In the genomic region with DNA sequence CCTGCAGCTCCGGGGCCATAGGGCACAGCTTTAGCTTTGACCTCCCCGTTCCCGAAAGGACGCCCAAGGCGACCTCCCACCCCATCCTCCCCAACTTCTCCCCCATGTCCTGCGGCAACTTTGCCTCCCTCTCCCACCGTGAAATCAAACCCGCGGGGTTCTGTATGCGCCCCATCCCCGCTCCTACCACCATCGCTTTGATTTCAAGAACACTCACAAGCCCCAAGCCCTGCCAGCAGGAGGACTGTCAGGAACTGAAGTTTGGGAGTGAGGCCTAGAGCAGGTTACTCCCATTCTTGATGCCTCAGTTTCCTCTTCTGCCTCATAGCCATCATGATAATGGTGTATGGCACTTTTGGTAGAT, we compare ENCODE assay signal across 9 cellular contexts. TPM values are rescaled to one million over a fixed set of nuclear protein-coding genes. Genes with fewer than 3 reads are reported as not detected.
DNase-seq lines count a peak whose midpoint lies in the region; ATAC-seq and TF ChIP-seq lines count a peak whose summit lies in the region.
"Had no signal": no experiment of that assay in that cellular context is flagged by ENCODE, and none has a peak within 500 bp of the region (broad histone marks: within the 10 kb centered on the region; RNA-seq: fewer than 3 reads in every experiment).

No MANE protein-coding gene starts in this region.

- intact Hi-C loops in dorsolateral prefrontal cortex (cut with DNase I) = loop anchor here (5.0 to 10.0 kb wide), 6 partner anchors 104 to 1149 kb away; no protein-coding TSS in a partner anchor

- no peaks in the 10 kb centered on the region for H3K79me2 ChIP-seq in neural cell (replicated peaks; ENCODE audit: insufficient read depth, low read length)

- DNase-seq in AG10803 (ENCODE audit: low read depth) (no peak), dorsolateral prefrontal cortex (no peak), NK-92 (lab: John Stamatoyannopoulos, UW; ENCODE audit: unreplicated experiment) (no peak), HuH-7 (ENCODE audit: low spot score) (no peak), hypothalamus (lab: John Stamatoyannopoulos, UW) (no peak)
- DNase-seq: GF-D8 had no signal

- H3K36me3 ChIP-seq in HUES6 (ENCODE audit: control insufficient read depth, insufficient read depth, low read length) (no peaks in the 10 kb centered on the region), neural cell (ENCODE audit: insufficient read depth, low read length) (no peaks in the 10 kb centered on the region)

- H3K9me2 ChIP-seq in neural cell (ENCODE audit: insufficient read depth, low read length) = no peaks in the 10 kb centered on the region

- H2AFZ ChIP-seq in neural cell (ENCODE audit: low read depth, low read length) = no peak overlapping the region

- H3K9me3 ChIP-seq in HUES6 (ENCODE audit: control insufficient read depth, insufficient read depth, low read depth, low read length) = no peaks in the 10 kb centered on the region
- H3K9me3 ChIP-seq in neural cell (ENCODE audit: low read length) = no peaks in the 10 kb centered on the region

- TF ChIP-seq CTCF in AG10803 (conservative IDR thresholded peaks at IDR 0.05; ENCODE audit: low read length) (no peak; the same call in 1 of the 2 replicates), dorsolateral prefrontal cortex (IDR thresholded peaks at IDR 0.05 in 54 of 56, conservative IDR thresholded peaks at IDR 0.05 in 2 of 56; ENCODE audit: low read depth in 1 of 56, partially characterized antibody in 56 of 56) (no peak), neural cell (IDR thresholded peaks at IDR 0.05; ENCODE audit: poor library complexity, severe bottlenecking) (no peak)

- H3K27ac ChIP-seq in HUES6 (ENCODE audit: low read depth, low read length) (no peak overlapping the region), dorsolateral prefrontal cortex (peak overlapping the region in 6 of 59 donors; percentile 3 to 62 (median 38)), neural cell (ENCODE audit: low read length) (no peak overlapping the region)

- no peak for TF ChIP-seq POLR2A in GM18505 (IDR thresholded peaks at IDR 0.05; ENCODE audit: borderline replicate concordance, extremely low read depth, insufficient read depth, insufficient read length)

- H3K4me2 ChIP-seq in neural cell (ENCODE audit: low read length) = no peak overlapping the region

- no peak for TF ChIP-seq EP300 in neural cell (conservative IDR thresholded peaks at IDR 0.05; ENCODE audit: poor library complexity, severe bottlenecking)

- no peaks in the 10 kb centered on the region for H3F3A ChIP-seq in neural cell (ENCODE audit: insufficient read depth, low read length, poor library complexity, severe bottlenecking)

- H3K4me3 ChIP-seq in AG10803 (ENCODE audit: low read length) (peak overlapping the region; percentile 63), HUES6 (ENCODE audit: low read depth, low read length) (peak overlapping the region; percentile 87), dorsolateral prefrontal cortex (peak overlapping the region in 56 of 59 donors; percentile 18 to 86 (median 58)), neural cell (ENCODE audit: low read length) (peak overlapping the region; percentile 60)

- H3K27me3 ChIP-seq in HUES6 (ENCODE audit: control insufficient read depth, insufficient read depth, low read length) (peaks cover 41% of the 10 kb centered on the region), dorsolateral prefrontal cortex (no peaks in the 10 kb centered on the region), neural cell (ENCODE audit: insufficient read depth, low read depth, low read length) (peaks cover 34% of the 10 kb centered on the region)

- H4K20me1 ChIP-seq in neural cell (ENCODE audit: insufficient read depth) = no peaks in the 10 kb centered on the region

- H3K9ac ChIP-seq in HUES6 (ENCODE audit: low read length) = peak overlapping the region; percentile 70
- H3K9ac ChIP-seq in neural cell (ENCODE audit: low read length) = no peak overlapping the region

- no peak for TF ChIP-seq RAD21 in neural cell (conservative IDR thresholded peaks at IDR 0.05)

- H3K4me1 ChIP-seq in HUES6 (ENCODE audit: control insufficient read depth, insufficient read depth, low read length) = peaks cover 38% of the 10 kb centered on the region

- no peak for ATAC-seq in GM18505 (IDR thresholded peaks at IDR 0.05; ENCODE audit: unreplicated experiment)

TF ChIP-seq in neural cell, 6 proteins besides CTCF, POLR2A, EP300 and RAD21:
- TF ChIP-seq POLR2AphosphoS5 (IDR thresholded peaks at IDR 0.05) (no peak), MXI1 (conservative IDR thresholded peaks at IDR 0.05; ENCODE audit: poor library complexity, severe bottlenecking) (no peak), TAF1 (IDR thresholded peaks at IDR 0.05; ENCODE audit: low read depth) (no peak), EZH2 (IDR thresholded peaks at IDR 0.05; ENCODE audit: borderline replicate concordance, insufficient read depth, low read length, poor library complexity, severe bottlenecking) (no peak), SMC3 (conservative IDR thresholded peaks at IDR 0.05; ENCODE audit: poor library complexity) (no peak)
- TF ChIP-seq, protein P1, sequence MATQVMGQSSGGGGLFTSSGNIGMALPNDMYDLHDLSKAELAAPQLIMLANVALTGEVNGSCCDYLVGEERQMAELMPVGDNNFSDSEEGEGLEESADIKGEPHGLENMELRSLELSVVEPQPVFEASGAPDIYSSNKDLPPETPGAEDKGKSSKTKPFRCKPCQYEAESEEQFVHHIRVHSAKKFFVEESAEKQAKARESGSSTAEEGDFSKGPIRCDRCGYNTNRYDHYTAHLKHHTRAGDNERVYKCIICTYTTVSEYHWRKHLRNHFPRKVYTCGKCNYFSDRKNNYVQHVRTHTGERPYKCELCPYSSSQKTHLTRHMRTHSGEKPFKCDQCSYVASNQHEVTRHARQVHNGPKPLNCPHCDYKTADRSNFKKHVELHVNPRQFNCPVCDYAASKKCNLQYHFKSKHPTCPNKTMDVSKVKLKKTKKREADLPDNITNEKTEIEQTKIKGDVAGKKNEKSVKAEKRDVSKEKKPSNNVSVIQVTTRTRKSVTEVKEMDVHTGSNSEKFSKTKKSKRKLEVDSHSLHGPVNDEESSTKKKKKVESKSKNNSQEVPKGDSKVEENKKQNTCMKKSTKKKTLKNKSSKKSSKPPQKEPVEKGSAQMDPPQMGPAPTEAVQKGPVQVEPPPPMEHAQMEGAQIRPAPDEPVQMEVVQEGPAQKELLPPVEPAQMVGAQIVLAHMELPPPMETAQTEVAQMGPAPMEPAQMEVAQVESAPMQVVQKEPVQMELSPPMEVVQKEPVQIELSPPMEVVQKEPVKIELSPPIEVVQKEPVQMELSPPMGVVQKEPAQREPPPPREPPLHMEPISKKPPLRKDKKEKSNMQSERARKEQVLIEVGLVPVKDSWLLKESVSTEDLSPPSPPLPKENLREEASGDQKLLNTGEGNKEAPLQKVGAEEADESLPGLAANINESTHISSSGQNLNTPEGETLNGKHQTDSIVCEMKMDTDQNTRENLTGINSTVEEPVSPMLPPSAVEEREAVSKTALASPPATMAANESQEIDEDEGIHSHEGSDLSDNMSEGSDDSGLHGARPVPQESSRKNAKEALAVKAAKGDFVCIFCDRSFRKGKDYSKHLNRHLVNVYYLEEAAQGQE (IDR thresholded peaks at IDR 0.05; ENCODE audit: borderline replicate concordance) = no peak

RNA-seq across cellular contexts. Expression of a gene that starts 2.3 kb away (rescaled TPM):
- 10 to 100 TPM; 25.6 to 80.6 (median 50.1) TPM for total RNA-seq in dorsolateral prefrontal cortex
- 2.5 and 5.0 TPM in 2 replicates for polyA plus RNA-seq in neural cell
- 8.3 and 10.1 TPM in 2 replicates for polyA minus RNA-seq in neural cell

RNA-seq across cellular contexts. Expression of a gene that starts 7.8 kb away (rescaled TPM):
- total RNA-seq in dorsolateral prefrontal cortex = 10 to 100 TPM; 28.4 to 65.3 (median 45.9) TPM
- 14.0 and 27.6 TPM in 2 replicates for polyA plus RNA-seq in neural cell
- 17.8 and 18.5 TPM in 2 replicates for polyA minus RNA-seq in neural cell

RNA-seq across cellular contexts. Expression of a gene that starts 56.9 kb away (rescaled TPM):
- 10 to 100 TPM; 52.7 to 84.2 (median 65.8) TPM for total RNA-seq in dorsolateral prefrontal cortex
- 46.2 and 59.7 TPM in 2 replicates for polyA plus RNA-seq in neural cell
- 64.0 and 66.2 TPM in 2 replicates for polyA minus RNA-seq in neural cell
